ENCODE assay signal across 8 cellular contexts in the genomic region with DNA sequence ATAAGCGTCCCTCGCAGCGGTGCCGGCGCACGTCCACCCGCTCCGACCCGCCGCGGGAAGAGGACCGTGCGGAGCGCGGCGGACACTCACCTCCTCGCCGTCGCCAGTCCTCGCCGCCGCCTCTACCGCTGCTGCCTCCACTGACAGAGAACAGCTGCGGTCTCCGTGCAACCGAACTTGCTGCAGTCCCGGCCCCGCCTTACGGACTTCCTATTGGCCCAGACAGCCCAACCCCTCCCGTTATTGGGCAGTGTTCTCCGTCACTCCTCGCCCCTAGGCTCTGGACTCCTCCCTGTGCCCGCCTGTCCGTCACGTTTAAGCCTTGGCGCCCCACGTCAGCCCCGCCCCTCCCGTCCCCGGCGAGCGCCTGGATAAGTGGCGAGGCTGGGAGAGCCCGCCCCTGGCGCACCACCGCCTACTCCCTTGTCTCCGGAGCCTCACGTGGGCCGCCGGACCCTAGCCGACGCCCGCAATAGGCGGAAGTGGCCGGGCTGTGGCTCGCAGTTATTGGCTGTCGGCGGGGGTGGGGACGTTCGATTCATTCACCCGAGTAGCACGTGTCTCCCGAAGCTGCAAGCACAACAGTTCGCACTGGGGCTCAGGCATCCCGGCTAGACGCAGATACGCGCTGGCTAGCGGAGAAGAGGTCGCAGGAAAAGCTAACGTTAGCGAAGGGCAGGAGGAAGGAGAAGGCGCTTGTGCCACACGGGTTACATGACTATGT. TPM values are rescaled to one million over a fixed set of nuclear protein-coding genes. Genes with fewer than 3 reads are reported as not detected.
A peak's percentile ranks its signal among the peaks of the same experiment; 100 is the strongest.
DNase-seq lines count a peak whose midpoint lies in the region; ATAC-seq and TF ChIP-seq lines count a peak whose summit lies in the region.

A gene with protein sequence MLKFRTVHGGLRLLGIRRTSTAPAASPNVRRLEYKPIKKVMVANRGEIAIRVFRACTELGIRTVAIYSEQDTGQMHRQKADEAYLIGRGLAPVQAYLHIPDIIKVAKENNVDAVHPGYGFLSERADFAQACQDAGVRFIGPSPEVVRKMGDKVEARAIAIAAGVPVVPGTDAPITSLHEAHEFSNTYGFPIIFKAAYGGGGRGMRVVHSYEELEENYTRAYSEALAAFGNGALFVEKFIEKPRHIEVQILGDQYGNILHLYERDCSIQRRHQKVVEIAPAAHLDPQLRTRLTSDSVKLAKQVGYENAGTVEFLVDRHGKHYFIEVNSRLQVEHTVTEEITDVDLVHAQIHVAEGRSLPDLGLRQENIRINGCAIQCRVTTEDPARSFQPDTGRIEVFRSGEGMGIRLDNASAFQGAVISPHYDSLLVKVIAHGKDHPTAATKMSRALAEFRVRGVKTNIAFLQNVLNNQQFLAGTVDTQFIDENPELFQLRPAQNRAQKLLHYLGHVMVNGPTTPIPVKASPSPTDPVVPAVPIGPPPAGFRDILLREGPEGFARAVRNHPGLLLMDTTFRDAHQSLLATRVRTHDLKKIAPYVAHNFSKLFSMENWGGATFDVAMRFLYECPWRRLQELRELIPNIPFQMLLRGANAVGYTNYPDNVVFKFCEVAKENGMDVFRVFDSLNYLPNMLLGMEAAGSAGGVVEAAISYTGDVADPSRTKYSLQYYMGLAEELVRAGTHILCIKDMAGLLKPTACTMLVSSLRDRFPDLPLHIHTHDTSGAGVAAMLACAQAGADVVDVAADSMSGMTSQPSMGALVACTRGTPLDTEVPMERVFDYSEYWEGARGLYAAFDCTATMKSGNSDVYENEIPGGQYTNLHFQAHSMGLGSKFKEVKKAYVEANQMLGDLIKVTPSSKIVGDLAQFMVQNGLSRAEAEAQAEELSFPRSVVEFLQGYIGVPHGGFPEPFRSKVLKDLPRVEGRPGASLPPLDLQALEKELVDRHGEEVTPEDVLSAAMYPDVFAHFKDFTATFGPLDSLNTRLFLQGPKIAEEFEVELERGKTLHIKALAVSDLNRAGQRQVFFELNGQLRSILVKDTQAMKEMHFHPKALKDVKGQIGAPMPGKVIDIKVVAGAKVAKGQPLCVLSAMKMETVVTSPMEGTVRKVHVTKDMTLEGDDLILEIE (minus strand): TSS at position 152 of the 724 bp plus-strand sequence. CDS start 86,224 bp downstream, outside the sequence.

- H3K27me3 ChIP-seq in ascending aorta, result no peaks in the 10 kb centered on the region
- H3K27me3 ChIP-seq in prostate gland (replicated peaks; ENCODE audit: insufficient read depth), result no peaks in the 10 kb centered on the region

- H3K27ac ChIP-seq in ascending aorta (peak within 1 kb of the TSS; percentile 77 to 80), prostate gland (peak within 1 kb of the TSS; percentile 53 to 79)

- peak; percentile 99 for DNase-seq in GM12865 (ENCODE audit: low read depth)
- DNase-seq in NCI-H146 (lab: John Stamatoyannopoulos, UW), result peak; percentile 100
- DNase-seq in T-helper 22 cell (ENCODE audit: low read depth), result peak; percentile 96
- peak; percentile 99 to 100 for DNase-seq in ascending aorta (ENCODE audit: low spot score in 2 of 2)
- peak; percentile 100 for DNase-seq in left ventricle myocardium superior
- DNase-seq in prostate gland (ENCODE audit: low spot score), result peak; percentile 99
- DNase-seq in ureter (ENCODE audit: low spot score), result peak; percentile 99

- peak within 1 kb of the TSS; percentile 51 for H3K4me3 ChIP-seq in GM12865 (ENCODE audit: low read depth, low read length)
- peak within 1 kb of the TSS; percentile 61 to 92 for H3K4me3 ChIP-seq in ascending aorta
- peak within 1 kb of the TSS; percentile 52 to 73 for H3K4me3 ChIP-seq in prostate gland

- H3K9me3 ChIP-seq in ascending aorta, result no peaks in the 10 kb centered on the region
- H3K9me3 ChIP-seq in prostate gland, result no peaks in the 10 kb centered on the region

- under 1% methylated on average over 73 of the region's 74 CpGs for whole genome bisulfite sequencing in prostate gland

- intact Hi-C loops in ascending aorta (cut with DNase I) (loop anchor here (1.0 to 5.0 kb wide), 5 partner anchors 12 to 159 kb away; a partner anchor contains a TSS), left ventricle myocardium superior (cut with micrococcal nuclease) (no loop called here), prostate gland (cut with DNase I) (no loop called here)

- H3K4me1 ChIP-seq in ascending aorta (peaks cover 0 to 15% of the 10 kb centered on the region in 2 donors), prostate gland (replicated peaks) (peaks cover 5% of the 10 kb centered on the region)

- H3K36me3 ChIP-seq in ascending aorta (no peaks in the 10 kb centered on the region), prostate gland (no peaks in the 10 kb centered on the region)

- ATAC-seq in HG02840 (IDR thresholded peaks at IDR 0.05; ENCODE audit: low FRiP score, unreplicated experiment) (peak; percentile 87), left ventricle myocardium superior (peak; percentile 99)

- peak; percentile 89 for TF ChIP-seq POLR2A in prostate gland (IDR thresholded peaks at IDR 0.05)

- TF ChIP-seq CTCF in GM12865 (IDR thresholded peaks at IDR 0.05; ENCODE audit: insufficient read depth, low read depth, low read length, missing control alignments) (no peak), ascending aorta (IDR thresholded peaks at IDR 0.05) (no peak), prostate gland (IDR thresholded peaks at IDR 0.05) (peak in 2 of 4 experiments; percentile 14 to 28)

RNA-seq across cellular contexts. Expression of the gene that starts here (rescaled TPM):
- total RNA-seq in ascending aorta (13.5 TPM), left ventricle myocardium superior (5.2 TPM), prostate gland (10 to 100 TPM; 42.8 to 43.4 TPM), ureter (12.7 TPM)

Comparison
In these comparisons a context has a peak if more than half of its experiments do, and no peak if none do; other contexts are left out.
1. Peak in every context shown above with its lines: DNase-seq, ATAC-seq, H3K4me3 ChIP-seq and H3K27ac ChIP-seq.